14 cellular contexts compared by ENCODE assay signal in the genomic region with DNA sequence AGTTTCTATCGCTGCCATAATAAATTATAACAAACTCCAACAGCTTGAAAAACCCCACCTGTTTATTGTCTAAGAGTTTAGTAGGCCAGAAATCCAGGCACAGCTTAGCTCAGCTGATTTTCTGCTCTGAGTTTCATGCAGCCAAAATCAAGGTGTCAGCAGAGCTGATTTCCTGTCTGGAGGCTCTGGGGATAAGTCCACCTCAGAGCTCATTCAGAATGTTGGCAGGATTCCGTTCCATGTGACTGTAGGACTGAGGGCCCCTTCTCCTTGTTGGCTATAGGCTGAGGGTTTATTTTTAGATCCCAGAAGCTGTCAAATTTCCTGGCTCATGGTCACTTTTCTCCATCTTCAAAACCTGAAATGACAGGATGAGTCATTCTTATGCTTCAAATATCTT.
"Had no signal": no experiment of that assay in that cellular context is flagged by ENCODE, and none has a peak within 500 bp of the region (broad histone marks: within the 10 kb centered on the region; RNA-seq: fewer than 3 reads in every experiment).

No MANE protein-coding gene starts in this region.

- H3K27me3 Mint-ChIP-seq: activated naive CD4-positive, alpha-beta T cell treated with anti-CD3 and anti-CD28 coated beads, Interleukin-2, amount 10 ng/mL, durations not matched to agents 7 days and 5 days had no signal

- H3K27ac Mint-ChIP-seq: activated naive CD4-positive, alpha-beta T cell treated with anti-CD3 and anti-CD28 coated beads, Interleukin-2, amount 10 ng/mL, durations not matched to agents 7 days and 5 days; nephron had no signal

- ATAC-seq: left ventricle myocardium superior; sciatic nerve; stimulated activated naive CD8-positive, alpha-beta T cell treated with anti-CD3 and anti-CD28 coated beads, Interleukin-15, Interleukin-2, amounts not matched to agents 100 U/mL and 50 U/mL, for 24 hours had no signal

- DNase-seq: activated CD4-positive, CD25-positive, alpha-beta regulatory T cell treated with anti-CD3 and anti-CD28 coated beads, Interleukin-2, amount 50 U/mL, for 72 hours; activated naive CD4-positive, alpha-beta T cell treated with anti-CD3 and anti-CD28 coated beads, Interleukin-2, amount 10 ng/mL, durations not matched to agents 7 days and 5 days; activated T-cell treated with anti-CD3 and anti-CD28 coated beads, Interleukin-2, amount 50 U/mL, for 1 hour; esophagus squamous epithelium; foreskin fibroblast; glutamatergic neuron; kidney glomerular epithelial cell; left ventricle myocardium superior; mesendoderm; nucleus accumbens; stimulated activated naive CD8-positive, alpha-beta T cell treated with anti-CD3 and anti-CD28 coated beads, Interleukin-15, Interleukin-2, amounts not matched to agents 100 U/mL and 50 U/mL, for 24 hours; transverse colon had no signal

- H3K4me1 Mint-ChIP-seq: nephron had no signal

- H3K4me3 Mint-ChIP-seq: activated naive CD4-positive, alpha-beta T cell treated with anti-CD3 and anti-CD28 coated beads, Interleukin-2, amount 10 ng/mL, durations not matched to agents 7 days and 5 days; nephron had no signal

- H3K36me3 Mint-ChIP-seq: activated naive CD4-positive, alpha-beta T cell treated with anti-CD3 and anti-CD28 coated beads, Interleukin-2, amount 10 ng/mL, durations not matched to agents 7 days and 5 days had no signal
